34 cellular contexts compared by ENCODE assay signal in the genomic region with DNA sequence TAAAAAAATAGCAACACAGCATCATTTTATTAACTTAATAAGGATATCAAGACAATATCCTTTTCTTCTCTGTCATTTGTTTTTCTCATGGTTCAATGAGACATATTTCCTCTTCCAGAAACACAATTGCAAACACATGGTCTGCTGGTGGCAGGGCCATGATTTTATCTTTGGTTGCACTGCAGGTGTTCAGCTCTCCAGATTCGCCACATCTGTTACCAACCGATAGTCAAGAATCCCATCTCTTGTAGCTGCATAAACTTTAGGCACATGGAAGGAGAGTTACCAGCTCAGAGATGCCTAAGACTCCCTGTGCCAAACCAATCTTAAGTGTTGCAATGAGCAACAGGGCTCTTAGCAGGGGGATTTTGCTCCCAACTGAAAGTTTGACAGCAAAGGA.
"Had no signal": no experiment of that assay in that cellular context is flagged by ENCODE, and none has a peak within 500 bp of the region (broad histone marks: within the 10 kb centered on the region; RNA-seq: fewer than 3 reads in every experiment).

No MANE protein-coding gene starts in this region.

- H3K9me3 ChIP-seq: MG63 had no signal

- H3K4me1 Mint-ChIP-seq: activated B cell treated with CpG ODN at 0.5 μM for 24 hours; activated naive CD4-positive, alpha-beta T cell treated with anti-CD3 and anti-CD28 coated beads, Interleukin-2, amount 10 ng/mL, durations not matched to agents 7 days and 5 days; activated naive CD8-positive, alpha-beta T cell treated with anti-CD3 and anti-CD28 coated beads, Interleukin-2, amount 50 U/mL, for 24 hours; brain had no signal

- H3K27ac ChIP-seq: PC-9, RWPE1, VCaP had no signal

- H2AFZ ChIP-seq: PC-9 had no signal

- H3K36me3 ChIP-seq: MG63 had no signal

- H3K4me2 ChIP-seq: PC-9 had no signal

- H3K4me3 ChIP-seq: MG63, PC-9 had no signal

- ATAC-seq: activated naive CD8-positive, alpha-beta T cell treated with anti-CD3 and anti-CD28 coated beads, Interleukin-2, amount 50 U/mL, for 24 hours; Right ventricle myocardium inferior had no signal

- H3K9me3 Mint-ChIP-seq: activated CD4-positive, alpha-beta memory T cell treated with anti-CD3 and anti-CD28 coated beads for 36 hours; activated naive CD4-positive, alpha-beta T cell treated with anti-CD3 and anti-CD28 coated beads, Interleukin-2, amount 10 ng/mL, durations not matched to agents 7 days and 5 days; activated naive CD8-positive, alpha-beta T cell treated with anti-CD3 and anti-CD28 coated beads, Interleukin-2, amount 50 U/mL, for 24 hours had no signal

- H3K36me3 Mint-ChIP-seq: activated CD4-positive, alpha-beta memory T cell treated with anti-CD3 and anti-CD28 coated beads for 36 hours; activated naive CD4-positive, alpha-beta T cell treated with anti-CD3 and anti-CD28 coated beads, Interleukin-2, amount 10 ng/mL, durations not matched to agents 7 days and 5 days; activated naive CD8-positive, alpha-beta T cell; brain had no signal

- H3K27me3 ChIP-seq: MG63 had no signal

- H3K27ac Mint-ChIP-seq: activated B cell treated with CpG ODN at 0.5 μM for 24 hours; activated CD4-positive, alpha-beta memory T cell treated with anti-CD3 and anti-CD28 coated beads for 36 hours; activated naive CD4-positive, alpha-beta T cell treated with anti-CD3 and anti-CD28 coated beads, Interleukin-2, amount 10 ng/mL, durations not matched to agents 7 days and 5 days; activated naive CD8-positive, alpha-beta T cell; activated naive CD8-positive, alpha-beta T cell treated with anti-CD3 and anti-CD28 coated beads, Interleukin-2, amount 50 U/mL, for 24 hours; brain had no signal

- H3K4me3 Mint-ChIP-seq: activated B cell treated with CpG ODN at 0.5 μM for 24 hours; activated CD4-positive, alpha-beta memory T cell treated with anti-CD3 and anti-CD28 coated beads for 36 hours; activated naive CD4-positive, alpha-beta T cell treated with anti-CD3 and anti-CD28 coated beads, Interleukin-2, amount 10 ng/mL, durations not matched to agents 7 days and 5 days; activated naive CD8-positive, alpha-beta T cell; activated naive CD8-positive, alpha-beta T cell treated with anti-CD3 and anti-CD28 coated beads, Interleukin-2, amount 50 U/mL, for 24 hours; brain had no signal

- DNase-seq: activated B cell treated with CpG ODN at 0.5 μM for 24 hours; activated CD4-positive, alpha-beta memory T cell treated with anti-CD3 and anti-CD28 coated beads for 36 hours; activated CD4-positive, alpha-beta T cell treated with anti-CD3 and anti-CD28 coated beads for 4 hours; activated CD4-positive, alpha-beta T cell treated with anti-CD3 and anti-CD28 coated beads, Interleukin-2, amount 50 U/mL, for 1 hour; activated CD4-positive, CD25-positive, alpha-beta regulatory T cell treated with anti-CD3 and anti-CD28 coated beads, Interleukin-2, amount 50 U/mL, for 72 hours; activated CD8-positive, alpha-beta memory T cell treated with anti-CD3 and anti-CD28 coated beads, Interleukin-2, amount 50 U/mL, for 4 hours; activated effector memory CD4-positive, alpha-beta T cell treated with Interleukin-2 at 50 U/mL for 16 hours; activated naive CD4-positive, alpha-beta T cell treated with anti-CD3 and anti-CD28 coated beads, Interleukin-2, amount 10 ng/mL, durations not matched to agents 7 days and 5 days; activated naive CD8-positive, alpha-beta T cell treated with anti-CD3 and anti-CD28 coated beads, Interleukin-2, amount 50 U/mL, for 24 hours; activated T-cell treated with anti-CD3 and anti-CD28 coated beads for 4 hours; activated T-cell treated with anti-CD3 and anti-CD28 coated beads, Interleukin-2, amount 50 U/mL, for 48 hours; anterior cingulate cortex; central memory CD4-positive, alpha-beta T cell; Kasumi-1; MG63; NCI-H1048; NCI-H1105 treated with DMSO at 0.1 percent for 48 hours; NCI-H1436; NCI-H187; NCI-H2029 treated with DMSO at 0.1 percent for 48 hours; NCI-H345; NCI-H524 treated with DMSO at 0.1 percent for 48 hours; NCI-H748 treated with DMSO at 0.1 percent for 48 hours; PC-9; SIG-M5; SW 1271; T-helper 1 cell; T-helper 2 cell; T-helper 9 cell had no signal

- H3K27me3 Mint-ChIP-seq: activated B cell treated with CpG ODN at 0.5 μM for 24 hours; activated CD4-positive, alpha-beta memory T cell treated with anti-CD3 and anti-CD28 coated beads for 36 hours; activated naive CD4-positive, alpha-beta T cell treated with anti-CD3 and anti-CD28 coated beads, Interleukin-2, amount 10 ng/mL, durations not matched to agents 7 days and 5 days; activated naive CD8-positive, alpha-beta T cell; activated naive CD8-positive, alpha-beta T cell treated with anti-CD3 and anti-CD28 coated beads, Interleukin-2, amount 50 U/mL, for 24 hours had no signal
